ENCODE assay signal across 24 cellular contexts in genomic region chr6:15841937-15842698, GRCh38.
DNase-seq lines count a peak whose midpoint lies in the region; ATAC-seq, FAIRE-seq and TF ChIP-seq lines count a peak whose summit lies in the region.
"Had no signal": no experiment of that assay in that cellular context is flagged by ENCODE, and none has a peak within 500 bp of the region (broad histone marks: within the 10 kb centered on the region; RNA-seq: fewer than 3 reads in every experiment).

No MANE protein-coding gene starts in this region.

- H3K4me3 Mint-ChIP-seq in brain = no peak overlapping the region
- H3K4me3 Mint-ChIP-seq in T-cell = no peak overlapping the region
- H3K4me3 Mint-ChIP-seq: activated naive CD8-positive, alpha-beta T cell; activated T-helper 1 cell treated with anti-CD3 and anti-CD28 coated beads, Interleukin-12 subunit alpha, Interleukin-12 subunit beta, Interleukin-2, Interleukin-4 antibody, amounts not matched to agents 30 ng/mL and 10 ng/mL and 1 ng/mL, durations not matched to agents 14 hours and 24 hours and 36 hours had no signal

- in situ Hi-C loops in GM23248 (cut with MboI) = no loop called here
- in situ Hi-C loops in HepG2 (cut with HindIII; ENCODE audit: extremely low pct_ligation_motif_present, low pct_unique_long_range_greater_than_20kb) = no loop called here

- POLR2A ChIA-PET in HepG2 (lab: Yijun Ruan, JAX) = no interaction called here
- POLR2A ChIA-PET in PC-9 (lab: Charles Lee; ENCODE audit: unreplicated experiment) = no interaction called here
- POLR2A ChIA-PET in T-cell (lab: Charles Lee) = no interaction called here

- H3K27ac ChIP-seq in GM23248 (no peak overlapping the region), left ventricle myocardium inferior (replicated peaks) (peak overlapping the region; percentile 67), HepG2 (ENCODE audit: extremely low read length, insufficient read depth, low read length) (no peak overlapping the region), PC-9 (no peak overlapping the region)
- H3K27ac ChIP-seq: BLaER1 treated with 17β-estradiol and CSF1 and Interleukin-3, amounts not matched to agents 10 nM and 100 nM; neutrophil; stomach had no signal

- TF ChIP-seq EP300 in HepG2 (IDR thresholded peaks at IDR 0.05; ENCODE audit: low read depth in 2 of 2, low read length in 2 of 2) (no peak), HepG2 (CRISPR knock-in tag; IDR thresholded peaks at IDR 0.05; ENCODE audit: borderline replicate concordance) (no peak)

- H3K9ac ChIP-seq in GM23248 (no peak overlapping the region), HepG2 (ENCODE audit: insufficient read depth, low read depth, low read length) (no peak overlapping the region)
- H3K9ac ChIP-seq: BLaER1 treated with 17β-estradiol and CSF1 and Interleukin-3, amounts not matched to agents 10 nM and 100 nM had no signal

- H3F3A ChIP-seq in GM23248 (ENCODE audit: insufficient read depth) = no peaks in the 10 kb centered on the region
- no peaks in the 10 kb centered on the region for H3F3A ChIP-seq in PC-9 (ENCODE audit: insufficient read depth, low read depth)

- H3K9me2 ChIP-seq in GM23248 (ENCODE audit: insufficient read depth) = no peaks in the 10 kb centered on the region
- no peaks in the 10 kb centered on the region for H3K9me2 ChIP-seq in PC-9 (ENCODE audit: insufficient read depth)

- peak; percentile 93 for ATAC-seq in sciatic nerve
- ATAC-seq in GM19467 (IDR thresholded peaks at IDR 0.05; ENCODE audit: unreplicated experiment) = no peak
- ATAC-seq in HepG2 = no peak
- ATAC-seq in T-cell (replicated peaks in 1 of 4) = no peak
- ATAC-seq: SK-N-SH treated with all-trans-retinoic acid at 6 μM for 48 hours had no signal

- CTCF ChIA-PET in HepG2 (lab: Yijun Ruan, JAX; ENCODE audit: low intra/inter-chr PET ratio, low total read pairs) = no interaction called here
- CTCF ChIA-PET in PC-9 (lab: Charles Lee) = no interaction called here
- CTCF ChIA-PET in T-cell (lab: Charles Lee) = no interaction called here

- H3K9me3 ChIP-seq in GM23248 (ENCODE audit: low read depth) (no peaks in the 10 kb centered on the region), left ventricle myocardium inferior (replicated peaks) (no peaks in the 10 kb centered on the region), HepG2 (ENCODE audit: low read length) (no peaks in the 10 kb centered on the region), PC-9 (ENCODE audit: insufficient read depth, low read depth) (no peaks in the 10 kb centered on the region; the same call in 1 of the 2 replicates)
- H3K9me3 ChIP-seq: BLaER1 treated with 17β-estradiol and CSF1 and Interleukin-3, amounts not matched to agents 10 nM and 100 nM; Caco-2; esophagus squamous epithelium; neutrophil; stomach had no signal

- 31 to 34% methylated on average over 9 of the region's 9 CpGs for WGBS in GM23248 (ENCODE audit: low coverage in 1 of 2, low lambda C conversion rate in 2 of 2, missing lambda C conversion rate in 2 of 2), 2 experiments
- 27% methylated on average over 8 of the region's 9 CpGs for WGBS in HepG2 (ENCODE audit: low lambda C conversion rate)

- H2AFZ ChIP-seq in GM23248 (no peak overlapping the region), HepG2 (ENCODE audit: low read length) (no peak overlapping the region), PC-9 (no peak overlapping the region)

- no peak for TF ChIP-seq RAD21 in HepG2 (CRISPR knock-in tag; IDR thresholded peaks at IDR 0.05)

- no peaks in the 10 kb centered on the region for H4K20me1 ChIP-seq in GM23248 (ENCODE audit: insufficient read depth)
- no peaks in the 10 kb centered on the region for H4K20me1 ChIP-seq in HepG2 (ENCODE audit: insufficient read depth, low read length)
- H4K20me1 ChIP-seq in PC-9 (ENCODE audit: insufficient read depth) = no peaks in the 10 kb centered on the region
- H4K20me1 ChIP-seq: BLaER1 treated with 17β-estradiol and CSF1 and Interleukin-3, amounts not matched to agents 10 nM and 100 nM had no signal

- H3K4me1 ChIP-seq in GM23248 (ENCODE audit: insufficient read depth) (no peaks in the 10 kb centered on the region), left ventricle myocardium inferior (peaks cover 5% of the 10 kb centered on the region), HepG2 (ENCODE audit: insufficient read depth, low read length) (no peaks in the 10 kb centered on the region), PC-9 (replicated peaks; ENCODE audit: insufficient read depth) (no peaks in the 10 kb centered on the region)
- H3K4me1 ChIP-seq: Caco-2, stomach had no signal

- no peaks in the 10 kb centered on the region for H3K36me3 Mint-ChIP-seq in brain
- no peaks in the 10 kb centered on the region for H3K36me3 Mint-ChIP-seq in T-cell
- H3K36me3 Mint-ChIP-seq: activated naive CD8-positive, alpha-beta T cell had no signal

- TF ChIP-seq POLR2A in HepG2 (IDR thresholded peaks at IDR 0.05; ENCODE audit: insufficient read depth in 1 of 2, low read depth in 2 of 2, low read length in 2 of 2) = no peak

- H3K27ac Mint-ChIP-seq in brain = peak overlapping the region in 3 of 5 experiments; percentile 35 to 64 (median 53)
- no peak overlapping the region for H3K27ac Mint-ChIP-seq in T-cell
- H3K27ac Mint-ChIP-seq: activated naive CD8-positive, alpha-beta T cell; activated T-helper 1 cell treated with anti-CD3 and anti-CD28 coated beads, Interleukin-12 subunit alpha, Interleukin-12 subunit beta, Interleukin-2, Interleukin-4 antibody, amounts not matched to agents 30 ng/mL and 10 ng/mL and 1 ng/mL, durations not matched to agents 14 hours and 24 hours and 36 hours had no signal

- no peak overlapping the region for H3K4me3 ChIP-seq in GM23248
- no peak overlapping the region for H3K4me3 ChIP-seq in left ventricle myocardium inferior
- no peak overlapping the region for H3K4me3 ChIP-seq in HepG2 (replicated peaks in 1 of 3; ENCODE audit: insufficient read depth in 1 of 3, low read depth in 2 of 3, low read length in 3 of 3)
- no peak overlapping the region for H3K4me3 ChIP-seq in PC-9
- H3K4me3 ChIP-seq: BLaER1 treated with 17β-estradiol and CSF1 and Interleukin-3, amounts not matched to agents 10 nM and 100 nM; esophagus squamous epithelium; stomach had no signal

- H3K79me2 ChIP-seq in GM23248 (ENCODE audit: insufficient read depth) (no peaks in the 10 kb centered on the region), HepG2 (ENCODE audit: insufficient read depth, low read length) (no peaks in the 10 kb centered on the region), PC-9 (ENCODE audit: low read depth) (no peaks in the 10 kb centered on the region)

- H3K4me2 ChIP-seq in GM23248 (ENCODE audit: unreplicated experiment) = no peak overlapping the region
- H3K4me2 ChIP-seq in HepG2 (ENCODE audit: low read depth, low read length) = no peak overlapping the region
- H3K4me2 ChIP-seq in PC-9 = no peak overlapping the region
- H3K4me2 ChIP-seq: BLaER1 treated with 17β-estradiol and CSF1 and Interleukin-3, amounts not matched to agents 10 nM and 100 nM had no signal

- peaks cover 28% of the 10 kb centered on the region for H3K4me1 Mint-ChIP-seq in brain
- H3K4me1 Mint-ChIP-seq in T-cell = no peaks in the 10 kb centered on the region

- intact Hi-C loops in left ventricle myocardium inferior (cut with micrococcal nuclease) = no loop called here
- intact Hi-C loops in sciatic nerve (cut with DNase I) = no loop called here
- intact Hi-C loops in HepG2 (cut with micrococcal nuclease; ENCODE audit: unreplicated experiment) = no loop called here
- intact Hi-C loops in PC-9 (cut with micrococcal nuclease; ENCODE audit: unreplicated experiment) = no loop called here

- H3K27me3 ChIP-seq in GM23248 (replicated peaks; ENCODE audit: insufficient read depth) (peaks cover 16% of the 10 kb centered on the region; the same call in 1 of the 2 replicates), left ventricle myocardium inferior (ENCODE audit: low read depth) (no peaks in the 10 kb centered on the region), HepG2 (ENCODE audit: control insufficient read depth in 1 of 2, insufficient read depth in 2 of 2, low read length in 2 of 2) (peaks cover 3 to 11% of the 10 kb centered on the region in 2 experiments; a peak in 2 of 5 replicates), PC-9 (ENCODE audit: insufficient read depth, low read depth) (peaks cover 71% of the 10 kb centered on the region)
- H3K27me3 ChIP-seq: BLaER1 treated with 17β-estradiol and CSF1 and Interleukin-3, amounts not matched to agents 10 nM and 100 nM; esophagus squamous epithelium; neutrophil; stomach had no signal

- FAIRE-seq in HepG2 (lab: Jason Lieb, UNC) = no peak
- FAIRE-seq: GM12892 had no signal

- H3K36me3 ChIP-seq in GM23248 (ENCODE audit: low read depth) = no peaks in the 10 kb centered on the region
- no peaks in the 10 kb centered on the region for H3K36me3 ChIP-seq in left ventricle myocardium inferior
- no peaks in the 10 kb centered on the region for H3K36me3 ChIP-seq in HepG2 (replicated peaks in 1 of 2; ENCODE audit: control insufficient read depth in 1 of 2, insufficient read depth in 2 of 2, low read length in 2 of 2)
- H3K36me3 ChIP-seq in PC-9 (ENCODE audit: low read depth) = no peaks in the 10 kb centered on the region
- H3K36me3 ChIP-seq: BLaER1 treated with 17β-estradiol and CSF1 and Interleukin-3, amounts not matched to agents 10 nM and 100 nM; esophagus squamous epithelium; neutrophil; stomach had no signal

- H3K9me3 Mint-ChIP-seq in brain (peaks cover 0 to 5% (median 0%) of the 10 kb centered on the region in 5 experiments), T-cell (no peaks in the 10 kb centered on the region)
- H3K9me3 Mint-ChIP-seq: activated T-helper 1 cell treated with anti-CD3 and anti-CD28 coated beads, Interleukin-12 subunit alpha, Interleukin-12 subunit beta, Interleukin-2, Interleukin-4 antibody, amounts not matched to agents 30 ng/mL and 10 ng/mL and 1 ng/mL, durations not matched to agents 14 hours and 24 hours and 36 hours had no signal

- H3K27me3 Mint-ChIP-seq in brain (no peaks in the 10 kb centered on the region), T-cell (peaks cover 6 to 12% of the 10 kb centered on the region in 2 donors)

- peak; percentile 21 for DNase-seq in GM23248
- peak; percentile 30 for DNase-seq in left ventricle myocardium inferior
- no peak for DNase-seq in sciatic nerve (ENCODE audit: low spot score)
- no peak for DNase-seq in HepG2 (ENCODE audit: low spot score)
- no peak for DNase-seq in PC-9
- no peak for DNase-seq in T-cell
- DNase-seq: activated CD4-positive, alpha-beta T cell treated with anti-CD3 and anti-CD28 coated beads, Interleukin-2, amount 50 U/mL, for 1 hour; Caco-2; esophagus squamous epithelium; IMR-90; NCI-H2081 treated with DMSO at 0.1 percent for 48 hours; NCI-H446 treated with DMSO at 0.1 percent for 48 hours; retina; stimulated activated CD4-positive, alpha-beta T cell treated with anti-CD3 and anti-CD28 coated beads, Interleukin-12 subunit alpha, Interleukin-12 subunit beta, amount 100 ng/mL, for 4 hours; stimulated activated CD4-positive, alpha-beta T cell treated with anti-CD3 and anti-CD28 coated beads, Interleukin-4, amount 100 ng/mL, for 4 hours; stomach had no signal

- BruUV-seq in HepG2 (replicated peaks; lab: Mats Ljungman, UMichigan) (no TSS peak), PC-9 (replicated peaks; lab: Mats Ljungman, UMichigan) (no TSS peak)

- TF ChIP-seq CTCF in brain (conservative IDR thresholded peaks at IDR 0.05) (no peak), left ventricle myocardium inferior (IDR thresholded peaks at IDR 0.05; ENCODE audit: borderline replicate concordance) (no peak), HepG2 (CRISPR knock-in tag; IDR thresholded peaks at IDR 0.05) (no peak), PC-9 (conservative IDR thresholded peaks at IDR 0.05) (no peak)

TF ChIP-seq in HepG2, 621 proteins besides CTCF, POLR2A, EP300 and RAD21 (continues in another document):
- TF ChIP-seq ZKSCAN1 (IDR thresholded peaks at IDR 0.05; ENCODE audit: low read length) = no peak

Comparison
In these comparisons a context has a peak if more than half of its experiments do, and no peak if none do; other contexts are left out.
1. DNase-seq: peak in GM23248 (single experiment) and left ventricle myocardium inferior (single experiment); none in sciatic nerve (single experiment), HepG2 (single experiment), PC-9 (0 of 2) and T-cell (0 of 34).
2. H3K27ac Mint-ChIP-seq: peak in brain (3 of 5); none in T-cell (0 of 2).